Comparison of ENCODE assay signal across 20 cellular contexts in genomic region chr22:44127353-44127752, GRCh38. TPM values are rescaled to one million over a fixed set of nuclear protein-coding genes. Genes with fewer than 3 reads are reported as not detected.
DNase-seq lines count a peak whose midpoint lies in the region; ATAC-seq and TF ChIP-seq lines count a peak whose summit lies in the region.
"Had no signal": no experiment of that assay in that cellular context is flagged by ENCODE, and none has a peak within 500 bp of the region (broad histone marks: within the 10 kb centered on the region; RNA-seq: fewer than 3 reads in every experiment).

No MANE protein-coding gene starts in this region.

- H3K27me3 ChIP-seq in HL-60 (ENCODE audit: insufficient read depth, poor library complexity, severe bottlenecking): no peaks in the 10 kb centered on the region
- no peaks in the 10 kb centered on the region for H3K27me3 ChIP-seq in breast epithelium
- H3K27me3 ChIP-seq: BE2C had no signal

- H3K27ac ChIP-seq in HL-60 (replicated peaks) (no peak overlapping the region), breast epithelium (no peak overlapping the region)
- H3K27ac ChIP-seq: parathyroid adenoma, SK-N-MC, WERI-Rb-1 had no signal

- H3K4me1 ChIP-seq in breast epithelium: no peaks in the 10 kb centered on the region
- H3K4me1 ChIP-seq: parathyroid adenoma had no signal

- peaks cover 2% of the 10 kb centered on the region; the same call in 1 of the 2 replicates for H3K27me3 Mint-ChIP-seq in HFFc6 (ENCODE audit: insufficient read depth)
- H3K27me3 Mint-ChIP-seq: activated CD8-positive, alpha-beta T cell treated with anti-CD3 and anti-CD28 coated beads for 36 hours had no signal

- H3K36me3 ChIP-seq in breast epithelium: no peaks in the 10 kb centered on the region
- H3K36me3 ChIP-seq: BE2C, WERI-Rb-1 had no signal

- no peak overlapping the region for H3K4me3 Mint-ChIP-seq in HFFc6
- H3K4me3 Mint-ChIP-seq: activated CD8-positive, alpha-beta T cell treated with anti-CD3 and anti-CD28 coated beads for 36 hours had no signal

- intact Hi-C loops in posterior vena cava (cut with DNase I): no loop called here
- intact Hi-C loops in breast epithelium (cut with DNase I; ENCODE audit: low total_unique reads): no loop called here

- H3K9me3 ChIP-seq in breast epithelium: peaks cover 12 to 17% of the 10 kb centered on the region in 2 donors
- H3K9me3 ChIP-seq: BE2C had no signal

- DNase-seq in HL-60 (ENCODE audit: low read depth in 1 of 2, low spot score in 1 of 2) (peak; percentile 26 to 46), SKM-1 treated with dmso at 0.1 percent for 144 hours (lab: John Stamatoyannopoulos, UW; ENCODE audit: unreplicated experiment) (peak; percentile 86), fibroblast of the aortic adventitia (ENCODE audit: low read depth) (peak; percentile 70), posterior vena cava (ENCODE audit: low spot score) (peak; percentile 59), breast epithelium (ENCODE audit: low spot score in 2 of 2) (no peak), HFFc6 (no peak)
- DNase-seq: activated CD8-positive, alpha-beta T cell treated with anti-CD3 and anti-CD28 coated beads for 36 hours; amniotic stem cell; BE2C; cortex of kidney; DMS 273 treated with DMSO at 0.1 percent for 48 hours; NCI-H187; NCI-H510A treated with DMSO at 0.1 percent for 48 hours; WERI-Rb-1 had no signal

- no peak for TF ChIP-seq POLR2A in breast epithelium (IDR thresholded peaks at IDR 0.05)

- H3K36me3 Mint-ChIP-seq in HFFc6 (ENCODE audit: low read depth): peaks cover 34% of the 10 kb centered on the region

- no peaks in the 10 kb centered on the region for H3K4me1 Mint-ChIP-seq in HFFc6 (ENCODE audit: low read depth)

- no peak for ATAC-seq in GM18870 (IDR thresholded peaks at IDR 0.05; ENCODE audit: unreplicated experiment)
- ATAC-seq: activated CD8-positive, alpha-beta T cell treated with anti-CD3 and anti-CD28 coated beads for 36 hours; esophagus mucosa had no signal

- H3K4me3 ChIP-seq in HL-60 (replicated peaks; ENCODE audit: insufficient read depth, low read length) (no peak overlapping the region), fibroblast of the aortic adventitia (ENCODE audit: low read depth, low read length) (no peak overlapping the region), breast epithelium (no peak overlapping the region)
- H3K4me3 ChIP-seq: SK-N-MC had no signal

- no peak for TF ChIP-seq CTCF in HL-60 (IDR thresholded peaks at IDR 0.05; ENCODE audit: insufficient read depth, low read length)
- TF ChIP-seq CTCF in fibroblast of the aortic adventitia (IDR thresholded peaks at IDR 0.05; ENCODE audit: insufficient read depth, low read length): no peak
- TF ChIP-seq CTCF in breast epithelium (IDR thresholded peaks at IDR 0.05): no peak
- no peak for TF ChIP-seq CTCF in HFFc6 (IDR thresholded peaks at IDR 0.05)

- H3K27ac Mint-ChIP-seq in HFFc6: no peak overlapping the region
- H3K27ac Mint-ChIP-seq: activated CD8-positive, alpha-beta T cell treated with anti-CD3 and anti-CD28 coated beads for 36 hours had no signal

- H3K9me3 Mint-ChIP-seq in HFFc6: peaks cover 6% of the 10 kb centered on the region; the same call in 1 of the 2 replicates

RNA-seq across cellular contexts. Expression of gene PARVG, which starts 53.4 kb away (rescaled TPM):
- not detected in 2 replicates for total RNA-seq in fibroblast of the aortic adventitia (ENCODE audit: low replicate concordance)
- 10 to 100 TPM in 1 of 2 donors, 1 to 10 TPM in 1; 9.8 to 14.7 TPM for total RNA-seq in posterior vena cava
- 10 to 100 TPM; 10.2 to 39.2 (median 26.2) TPM for total RNA-seq in breast epithelium
- not detected for total RNA-seq in HFFc6 (2021; fragmentation: NEBNext Ultra II Directional; extraction: Animal tissue kit (Norgen Biotek cat#: 25700))
- total RNA-seq: kidney epithelial cell, LHCN-M2 had no signal

Comparison
In these comparisons a context has a peak if more than half of its experiments do, and no peak if none do; other contexts are left out.
1. DNase-seq: peak in HL-60 (2 of 2), SKM-1 treated with dmso at 0.1 percent for 144 hours (single experiment), fibroblast of the aortic adventitia (single experiment) and posterior vena cava (single experiment); none in breast epithelium (0 of 2) and HFFc6 (single experiment).
2. RNA of gene PARVG, which starts 53.4 kb away (total RNA-seq): 10.2 to 39.2 TPM in breast epithelium and 9.8 to 14.7 TPM in posterior vena cava; not detected in fibroblast of the aortic adventitia and not detected in HFFc6; every median in the first group is over 4 times any median in the second.